ENCODE assay signal across 9 cellular contexts in the genomic region with DNA sequence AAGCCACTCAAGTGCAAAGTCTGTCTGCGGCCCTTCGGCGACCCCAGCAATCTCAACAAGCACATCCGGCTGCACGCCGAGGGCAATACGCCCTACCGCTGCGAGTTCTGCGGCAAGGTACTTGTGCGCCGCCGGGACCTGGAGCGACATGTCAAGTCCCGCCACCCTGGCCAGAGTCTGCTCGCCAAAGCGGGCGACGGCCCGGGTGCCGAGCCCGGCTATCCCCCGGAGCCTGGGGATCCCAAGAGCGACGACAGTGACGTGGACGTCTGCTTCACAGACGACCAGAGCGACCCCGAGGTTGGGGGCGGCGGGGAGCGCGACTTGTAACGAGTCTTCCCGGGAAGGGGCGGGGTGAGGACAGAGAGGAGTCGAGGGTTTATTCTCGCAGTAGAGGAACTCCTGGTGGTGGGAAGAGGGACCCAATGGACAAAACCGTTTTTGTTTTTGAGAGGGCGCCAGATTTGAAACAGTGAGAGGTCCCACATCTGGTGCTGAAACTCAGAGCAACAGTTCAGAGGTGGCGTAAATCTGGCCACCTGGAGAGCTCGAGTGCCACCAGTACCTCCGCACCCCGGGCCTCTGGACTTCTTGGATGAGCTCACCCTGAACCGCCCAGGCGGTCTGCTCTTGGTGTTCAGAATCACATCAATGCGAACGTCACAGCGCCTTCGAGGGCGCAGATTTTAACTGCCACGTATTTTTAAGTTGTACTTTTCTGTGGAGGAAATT. TPM values are rescaled to one million over a fixed set of nuclear protein-coding genes. Genes with fewer than 3 reads are reported as not detected.
DNase-seq lines count a peak whose midpoint lies in the region; ATAC-seq, FAIRE-seq and TF ChIP-seq lines count a peak whose summit lies in the region.
"Had no signal": no experiment of that assay in that cellular context is flagged by ENCODE, and none has a peak within 500 bp of the region (broad histone marks: within the 10 kb centered on the region; RNA-seq: fewer than 3 reads in every experiment).

No MANE protein-coding gene starts in this region.

- no peaks in the 10 kb centered on the region for H3K79me2 ChIP-seq in GM23338 (replicated peaks; ENCODE audit: insufficient read depth)
- no peaks in the 10 kb centered on the region for H3K79me2 ChIP-seq in Karpas-422 (ENCODE audit: low read length)

- H3K9me2 ChIP-seq in GM23338 (ENCODE audit: insufficient read depth) (no peaks in the 10 kb centered on the region), Karpas-422 (replicated peaks; ENCODE audit: insufficient read depth, low read length) (no peaks in the 10 kb centered on the region)

- H3K27ac ChIP-seq in GM23338 (ENCODE audit: low read depth), result no peak overlapping the region
- no peak overlapping the region for H3K27ac ChIP-seq in Karpas-422 (ENCODE audit: low read length)

- H3K4me3 Mint-ChIP-seq in GM23338 (peak overlapping the region; percentile 66), nephron progenitor cell (peak overlapping the region; percentile 72)
- peak overlapping the region; percentile 65 for H3K4me3 Mint-ChIP-seq in central memory CD8-positive, alpha-beta T cell

- ATAC-seq in GM23338, result peak; percentile 17
- no peak for ATAC-seq in central memory CD8-positive, alpha-beta T cell (replicated peaks; ENCODE audit: extremely low read depth, poor library complexity, severe bottlenecking)

- peaks cover 28% of the 10 kb centered on the region for H3F3A ChIP-seq in GM23338 (replicated peaks; ENCODE audit: low read depth)

- no peak overlapping the region for H3K9ac ChIP-seq in Karpas-422 (ENCODE audit: low read length)

- H3K9me3 Mint-ChIP-seq in GM23338 (peaks cover 8% of the 10 kb centered on the region), nephron progenitor cell (peaks cover 21% of the 10 kb centered on the region)
- no peaks in the 10 kb centered on the region for H3K9me3 Mint-ChIP-seq in central memory CD8-positive, alpha-beta T cell

- no peak for FAIRE-seq in urothelium cell line (lab: Jason Lieb, UNC)

- H2AFZ ChIP-seq in GM23338 (peak overlapping the region; percentile 96), Karpas-422 (ENCODE audit: low read length) (no peak overlapping the region)

- H3K27me3 Mint-ChIP-seq in GM23338 (ENCODE audit: insufficient read depth, low read depth, poor library complexity), result peaks cover 95% of the 10 kb centered on the region
- H3K27me3 Mint-ChIP-seq in central memory CD8-positive, alpha-beta T cell, result peaks cover 90% of the 10 kb centered on the region
- H3K27me3 Mint-ChIP-seq in nephron progenitor cell (ENCODE audit: low read depth, poor library complexity), result peaks cover 97% of the 10 kb centered on the region

- H3K27ac Mint-ChIP-seq in GM23338, result no peak overlapping the region
- H3K27ac Mint-ChIP-seq in central memory CD8-positive, alpha-beta T cell (ENCODE audit: low read depth), result no peak overlapping the region
- no peak overlapping the region for H3K27ac Mint-ChIP-seq in nephron progenitor cell

- peak; percentile 83 for DNase-seq in GM23338 (ENCODE audit: low spot score)
- DNase-seq in NCI-H345 treated with DMSO at 0.1 percent for 48 hours (lab: John Stamatoyannopoulos, UW; ENCODE audit: unreplicated experiment), result peak; percentile 43
- no peak for DNase-seq in central memory CD8-positive, alpha-beta T cell (ENCODE audit: low spot score in 2 of 2)
- DNase-seq in nephron progenitor cell, result peak; percentile 58
- no peak for DNase-seq in Karpas-422
- DNase-seq in urothelium cell line (ENCODE audit: low spot score), result no peak
- no peak for DNase-seq in GM19238 (ENCODE audit: insufficient read length, low spot score)

- H3K36me3 Mint-ChIP-seq in GM23338 (ENCODE audit: low read depth), result peaks cover 4% of the 10 kb centered on the region; the same call in 2 of the 3 replicates
- H3K36me3 Mint-ChIP-seq in central memory CD8-positive, alpha-beta T cell (ENCODE audit: insufficient read depth), result peaks cover 7% of the 10 kb centered on the region
- peaks cover 5% of the 10 kb centered on the region for H3K36me3 Mint-ChIP-seq in nephron progenitor cell (ENCODE audit: low read depth)

- H3K4me1 ChIP-seq in GM23338 (ENCODE audit: insufficient read depth), result peaks cover 46% of the 10 kb centered on the region
- H3K4me1 ChIP-seq in Karpas-422 (ENCODE audit: low read length), result no peaks in the 10 kb centered on the region

- H3K4me3 ChIP-seq in GM23338 (peak overlapping the region; percentile 64), Karpas-422 (ENCODE audit: low read length) (no peak overlapping the region)

- H3K9me3 ChIP-seq in Karpas-422 (ENCODE audit: low read length), result no peaks in the 10 kb centered on the region

- peaks cover 99% of the 10 kb centered on the region for H3K27me3 ChIP-seq in GM23338 (ENCODE audit: insufficient read depth)
- H3K27me3 ChIP-seq in Karpas-422 (ENCODE audit: low read length), result no peaks in the 10 kb centered on the region

- H3K36me3 ChIP-seq in GM23338 (ENCODE audit: insufficient read depth), result no peaks in the 10 kb centered on the region
- H3K36me3 ChIP-seq in Karpas-422 (ENCODE audit: insufficient read depth, low read length), result no peaks in the 10 kb centered on the region

- H3K4me1 Mint-ChIP-seq in GM23338 (peaks cover 33% of the 10 kb centered on the region), nephron progenitor cell (peaks cover 5% of the 10 kb centered on the region)
- peaks cover 21% of the 10 kb centered on the region for H3K4me1 Mint-ChIP-seq in central memory CD8-positive, alpha-beta T cell

- H3K4me2 ChIP-seq in GM23338, result peak overlapping the region; percentile 93
- no peak overlapping the region for H3K4me2 ChIP-seq in Karpas-422 (ENCODE audit: low read depth, low read length, poor library complexity, severe bottlenecking)

- TF ChIP-seq CTCF in GM12872 (IDR thresholded peaks at IDR 0.05; ENCODE audit: insufficient read depth, low read depth, low read length) (peak; percentile 3; the same call in 1 of the 3 replicates), GM23338 (conservative IDR thresholded peaks at IDR 0.05; ENCODE audit: low read depth in 2 of 2) (no peak; a peak in 1 of 4 replicates), nephron progenitor cell (IDR thresholded peaks at IDR 0.05) (peak; percentile 16)

- H4K20me1 ChIP-seq in GM23338 (replicated peaks; ENCODE audit: insufficient read depth), result peaks cover 27% of the 10 kb centered on the region; the same call in 1 of the 2 replicates
- H4K20me1 ChIP-seq in Karpas-422 (ENCODE audit: insufficient read depth, low read depth, low read length), result no peaks in the 10 kb centered on the region

TF ChIP-seq in GM23338, 12 proteins besides CTCF, POLR2A, EP300 and RAD21 (continues in another document):
- TF ChIP-seq STAT1 (IDR thresholded peaks at IDR 0.05; ENCODE audit: unreplicated experiment) (no peak), REST (IDR thresholded peaks at IDR 0.05; ENCODE audit: unreplicated experiment) (no peak), ZNF114 (CRISPR knock-in tag; IDR thresholded peaks at IDR 0.05) (no peak), CREB1 (CRISPR knock-in tag; IDR thresholded peaks at IDR 0.05; ENCODE audit: low read depth) (peak; percentile 35; the same call in 1 of the 2 replicates), POLR2AphosphoS5 (IDR thresholded peaks at IDR 0.05; ENCODE audit: low read depth) (no peak)
- TF ChIP-seq, protein P1, sequence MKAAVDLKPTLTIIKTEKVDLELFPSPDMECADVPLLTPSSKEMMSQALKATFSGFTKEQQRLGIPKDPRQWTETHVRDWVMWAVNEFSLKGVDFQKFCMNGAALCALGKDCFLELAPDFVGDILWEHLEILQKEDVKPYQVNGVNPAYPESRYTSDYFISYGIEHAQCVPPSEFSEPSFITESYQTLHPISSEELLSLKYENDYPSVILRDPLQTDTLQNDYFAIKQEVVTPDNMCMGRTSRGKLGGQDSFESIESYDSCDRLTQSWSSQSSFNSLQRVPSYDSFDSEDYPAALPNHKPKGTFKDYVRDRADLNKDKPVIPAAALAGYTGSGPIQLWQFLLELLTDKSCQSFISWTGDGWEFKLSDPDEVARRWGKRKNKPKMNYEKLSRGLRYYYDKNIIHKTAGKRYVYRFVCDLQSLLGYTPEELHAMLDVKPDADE (IDR thresholded peaks at IDR 0.05), result no peak

RNA-seq across cellular contexts. Expression of gene PRDM13, which starts 8.0 kb away (rescaled TPM):
- 0.10 and 0.27 TPM in 2 replicates for total RNA-seq in GM23338 (2014; rRNA removed; shearing (Covaris generic))
- polyA plus RNA-seq in GM23338 (2016; fragmentation: Nextera tagmentation; extraction: Ambion mirVana), result 0.08 TPM in 1 of 2 replicates, not detected in the other
- total RNA-seq in Karpas-422 (2014; rRNA removed; shearing (Covaris generic); ENCODE audit: low replicate concordance), result not detected in 2 replicates
- total RNA-seq: RPMI7951 had no signal

RNA-seq across cellular contexts. Expression of gene CCNC, which starts 46.1 kb away (rescaled TPM):
- total RNA-seq in GM23338 (2014; rRNA removed; shearing (Covaris generic)), result 143 and 175 TPM in 2 replicates
- polyA plus RNA-seq in GM23338 (2016; fragmentation: Nextera tagmentation; extraction: Ambion mirVana), result 96.7 and 108 TPM in 2 replicates
- total RNA-seq in Karpas-422 (2014; rRNA removed; shearing (Covaris generic); ENCODE audit: low replicate concordance), result 65.0 and 104 TPM in 2 replicates

Comparison
In these comparisons a context has a peak if more than half of its experiments do, and no peak if none do; other contexts are left out.
1. CTCF ChIP-seq: peak in GM12872 (single experiment) and nephron progenitor cell (single experiment); none in GM23338 (0 of 2).
2. DNase-seq: peak in GM23338 (single experiment), NCI-H345 treated with DMSO at 0.1 percent for 48 hours (single experiment) and nephron progenitor cell (single experiment); none in central memory CD8-positive, alpha-beta T cell (0 of 2), Karpas-422 (single experiment), urothelium cell line (single experiment) and GM19238 (single experiment).
3. Peak in every context shown above with its lines, with median percentiles within 50 percentile points of each other: H3K4me3 Mint-ChIP-seq.